Comparison of ENCODE assay signal across 8 cellular contexts in the genomic region with DNA sequence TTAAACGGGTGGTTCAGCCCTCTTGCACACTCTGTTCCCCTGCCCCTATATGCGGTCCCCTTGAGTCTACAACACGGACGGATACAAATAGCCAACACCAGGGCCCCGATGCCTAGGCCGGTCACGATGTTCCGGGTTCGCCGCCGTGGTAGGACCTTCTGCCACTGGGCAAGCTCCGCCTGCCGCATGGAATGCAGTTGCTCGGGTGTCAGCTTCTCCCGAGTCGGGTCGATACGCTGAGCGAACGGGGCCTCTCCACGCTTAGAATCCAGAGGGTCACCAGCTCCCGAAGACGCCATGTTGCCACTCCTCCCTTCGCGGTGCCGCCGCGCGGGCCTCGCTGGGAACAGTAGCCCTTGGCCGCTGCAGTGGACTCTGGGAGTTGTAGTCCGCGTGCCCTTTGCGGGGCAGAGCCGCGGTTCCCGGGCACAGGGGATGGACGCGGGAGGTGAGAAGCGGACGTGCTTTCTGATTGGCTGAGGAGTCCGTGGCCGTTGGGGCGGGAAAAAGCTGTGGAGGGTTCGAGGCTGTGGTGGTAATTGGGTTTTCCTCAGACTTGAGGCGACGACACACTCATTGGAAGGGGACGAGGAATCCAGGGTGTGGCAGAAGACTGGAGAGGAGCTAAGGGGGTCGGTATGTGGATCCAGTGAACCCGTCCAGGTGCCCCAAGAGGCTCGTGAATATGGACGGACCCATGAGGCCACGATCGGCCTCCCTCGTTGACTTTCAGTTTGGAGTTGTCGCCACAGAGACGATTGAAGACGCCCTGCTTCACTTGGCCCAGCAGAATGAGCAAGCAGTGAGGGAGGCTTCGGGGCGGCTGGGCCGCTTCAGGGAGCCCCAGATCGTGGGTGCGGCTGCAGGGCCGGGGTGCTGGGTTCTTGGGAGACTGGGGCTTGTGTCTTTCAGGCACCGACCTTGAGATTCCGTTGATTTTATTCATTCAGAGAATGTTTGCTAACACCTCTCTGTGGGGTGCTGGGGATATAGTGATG. TPM values are rescaled to one million over a fixed set of nuclear protein-coding genes. Genes with fewer than 3 reads are reported as not detected.
DNase-seq lines count a peak whose midpoint lies in the region; ATAC-seq and TF ChIP-seq lines count a peak whose summit lies in the region.

A gene with protein sequence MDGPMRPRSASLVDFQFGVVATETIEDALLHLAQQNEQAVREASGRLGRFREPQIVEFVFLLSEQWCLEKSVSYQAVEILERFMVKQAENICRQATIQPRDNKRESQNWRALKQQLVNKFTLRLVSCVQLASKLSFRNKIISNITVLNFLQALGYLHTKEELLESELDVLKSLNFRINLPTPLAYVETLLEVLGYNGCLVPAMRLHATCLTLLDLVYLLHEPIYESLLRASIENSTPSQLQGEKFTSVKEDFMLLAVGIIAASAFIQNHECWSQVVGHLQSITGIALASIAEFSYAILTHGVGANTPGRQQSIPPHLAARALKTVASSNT (plus strand): TSS at position 479 of the 998 bp plus-strand sequence. CDS start 207 bp downstream, at position 686.
A gene with protein sequence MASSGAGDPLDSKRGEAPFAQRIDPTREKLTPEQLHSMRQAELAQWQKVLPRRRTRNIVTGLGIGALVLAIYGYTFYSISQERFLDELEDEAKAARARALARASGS (minus strand): TSS at position 322 of the 998 bp plus-strand sequence. CDS start 23 bp downstream, at position 299.

- no peak for TF ChIP-seq CTCF in RWPE2 (IDR thresholded peaks at IDR 0.05; ENCODE audit: poor library complexity, severe bottlenecking)
- peak; percentile 8 for TF ChIP-seq CTCF in fibroblast of villous mesenchyme (IDR thresholded peaks at IDR 0.05; ENCODE audit: insufficient read depth, low read depth, low read length)
- no peak for TF ChIP-seq CTCF in nephron progenitor cell (IDR thresholded peaks at IDR 0.05)

- no peaks in the 10 kb centered on the region for H3K9me3 ChIP-seq in CD4-positive, CD25-positive, alpha-beta regulatory T cell (ENCODE audit: control insufficient read depth in 2 of 2, low read length in 2 of 2)
- H3K9me3 ChIP-seq in Karpas-422 (ENCODE audit: low read length) (no peaks in the 10 kb centered on the region), RWPE2 (ENCODE audit: severe bottlenecking) (no peaks in the 10 kb centered on the region)

- peak; percentile 97 to 98 for ATAC-seq in CD4-positive, CD25-positive, alpha-beta regulatory T cell (ENCODE audit: low read depth in 2 of 2)
- ATAC-seq in GM19452 (IDR thresholded peaks at IDR 0.05; ENCODE audit: unreplicated experiment) (peak; percentile 74), RWPE2 (ENCODE audit: low read depth) (peak; percentile 98)
- ATAC-seq in stimulated activated naive CD8-positive, alpha-beta T cell treated with anti-CD3 and anti-CD28 coated beads, Interleukin-15, Interleukin-2, amounts not matched to agents 100 U/mL and 50 U/mL, for 24 hours: peak; percentile 98

- H3K4me2 ChIP-seq in Karpas-422 (ENCODE audit: low read depth, low read length, poor library complexity, severe bottlenecking): peak within 1 kb of the TSS; percentile 78

- peak within 1 kb of the TSS; percentile 81; the same call in 1 of the 2 replicates for H2AFZ ChIP-seq in Karpas-422 (ENCODE audit: low read length)

- no peak within 1 kb of the TSS for H3K27ac ChIP-seq in CD4-positive, CD25-positive, alpha-beta regulatory T cell (ENCODE audit: insufficient read depth, low read length, poor library complexity, severe bottlenecking)
- no peak within 1 kb of the TSS for H3K27ac ChIP-seq in Karpas-422 (ENCODE audit: low read length)
- peak within 1 kb of the TSS; percentile 24 for H3K27ac ChIP-seq in RWPE2 (ENCODE audit: poor library complexity, severe bottlenecking)

- H3K4me3 Mint-ChIP-seq in CD4-positive, CD25-positive, alpha-beta regulatory T cell: peak within 1 kb of the TSS; percentile 94 to 96 (median 96)
- H3K4me3 Mint-ChIP-seq in nephron progenitor cell: peak within 1 kb of the TSS; percentile 96

- no peaks in the 10 kb centered on the region for H3K9me2 ChIP-seq in Karpas-422 (replicated peaks; ENCODE audit: insufficient read depth, low read length)

- peaks cover 11% of the 10 kb centered on the region for H3K27me3 Mint-ChIP-seq in CD4-positive, CD25-positive, alpha-beta regulatory T cell
- H3K27me3 Mint-ChIP-seq in nephron progenitor cell (ENCODE audit: low read depth, poor library complexity): peaks cover 25% of the 10 kb centered on the region

- peak within 1 kb of the TSS; percentile 50 to 92 (median 90) for H3K27ac Mint-ChIP-seq in CD4-positive, CD25-positive, alpha-beta regulatory T cell
- H3K27ac Mint-ChIP-seq in nephron progenitor cell: peak within 1 kb of the TSS; percentile 43

- peaks cover 13% of the 10 kb centered on the region for H3K79me2 ChIP-seq in Karpas-422 (ENCODE audit: low read length)

- peak within 1 kb of the TSS; percentile 83 for H3K9ac ChIP-seq in Karpas-422 (ENCODE audit: low read length)

- peaks cover 11% of the 10 kb centered on the region for H3K36me3 Mint-ChIP-seq in CD4-positive, CD25-positive, alpha-beta regulatory T cell
- H3K36me3 Mint-ChIP-seq in nephron progenitor cell (ENCODE audit: low read depth): peaks cover 36% of the 10 kb centered on the region

- H4K20me1 ChIP-seq in Karpas-422 (ENCODE audit: insufficient read depth, low read depth, low read length): no peaks in the 10 kb centered on the region

- peak; percentile 64 to 84 (median 66) for DNase-seq in CD4-positive, CD25-positive, alpha-beta regulatory T cell
- DNase-seq in Karpas-422 (peak; percentile 92), RWPE2 (ENCODE audit: low spot score) (peak; percentile 87), fibroblast of villous mesenchyme (ENCODE audit: low read depth) (peak; percentile 85), nephron progenitor cell (peak; percentile 89)
- DNase-seq in activated effector memory CD4-positive, alpha-beta T cell treated with anti-CD3 and anti-CD28 coated beads, Interleukin-2, amount 50 U/mL, for 16 hours: peak; percentile 91
- peak; percentile 88 for DNase-seq in stimulated activated naive CD8-positive, alpha-beta T cell treated with anti-CD3 and anti-CD28 coated beads, Interleukin-15, Interleukin-2, amounts not matched to agents 100 U/mL and 50 U/mL, for 24 hours

- peaks cover 0 to 35% (median 19%) of the 10 kb centered on the region in 4 donors for H3K4me1 Mint-ChIP-seq in CD4-positive, CD25-positive, alpha-beta regulatory T cell
- peaks cover 62% of the 10 kb centered on the region for H3K4me1 Mint-ChIP-seq in nephron progenitor cell

- peaks cover 12% of the 10 kb centered on the region for H3K4me1 ChIP-seq in CD4-positive, CD25-positive, alpha-beta regulatory T cell (ENCODE audit: control insufficient read depth, insufficient read depth, low read length, poor library complexity, severe bottlenecking)
- H3K4me1 ChIP-seq in Karpas-422 (ENCODE audit: low read length) (peaks cover 13% of the 10 kb centered on the region), RWPE2 (ENCODE audit: insufficient read depth, poor library complexity, severe bottlenecking) (peaks cover 9% of the 10 kb centered on the region)

- no peaks in the 10 kb centered on the region for H3K9me3 Mint-ChIP-seq in CD4-positive, CD25-positive, alpha-beta regulatory T cell
- H3K9me3 Mint-ChIP-seq in nephron progenitor cell: peaks cover 5% of the 10 kb centered on the region

- H3K27me3 ChIP-seq in CD4-positive, CD25-positive, alpha-beta regulatory T cell (ENCODE audit: control insufficient read depth, insufficient read depth, low read length): no peaks in the 10 kb centered on the region
- H3K27me3 ChIP-seq in Karpas-422 (ENCODE audit: low read length) (no peaks in the 10 kb centered on the region), RWPE2 (ENCODE audit: insufficient read depth, poor library complexity, severe bottlenecking) (no peaks in the 10 kb centered on the region)

- H3K4me3 ChIP-seq in CD4-positive, CD25-positive, alpha-beta regulatory T cell (ENCODE audit: low read depth, low read length): peak within 1 kb of the TSS; percentile 88
- H3K4me3 ChIP-seq in Karpas-422 (ENCODE audit: low read length): peak within 1 kb of the TSS; percentile 93
- peak within 1 kb of the TSS; percentile 60 for H3K4me3 ChIP-seq in RWPE2 (ENCODE audit: severe bottlenecking)
- peak within 1 kb of the TSS; percentile 77 for H3K4me3 ChIP-seq in fibroblast of villous mesenchyme (ENCODE audit: low read depth, low read length)

- H3K36me3 ChIP-seq in CD4-positive, CD25-positive, alpha-beta regulatory T cell (ENCODE audit: control insufficient read depth, insufficient read depth, low read length): no peaks in the 10 kb centered on the region
- no peaks in the 10 kb centered on the region for H3K36me3 ChIP-seq in Karpas-422 (ENCODE audit: insufficient read depth, low read length)
- H3K36me3 ChIP-seq in RWPE2 (ENCODE audit: low read depth): peaks cover 8% of the 10 kb centered on the region; the same call in 1 of the 2 replicates

RNA-seq across cellular contexts. Expression of the first gene that starts in this region (rescaled TPM):
- not detected for total RNA-seq in CD4-positive, CD25-positive, alpha-beta regulatory T cell
- under 1 TPM; 0.15 to 0.42 (median 0.28) TPM for polyA plus RNA-seq in CD4-positive, CD25-positive, alpha-beta regulatory T cell
- total RNA-seq in Karpas-422 (2014; rRNA removed; shearing (Covaris generic); ENCODE audit: low replicate concordance): not detected in 2 replicates
- 0.32 TPM in 1 of 2 replicates, not detected in the other for total RNA-seq in fibroblast of villous mesenchyme

RNA-seq across cellular contexts. Expression of the second gene that starts in this region (rescaled TPM):
- 12.8 TPM for total RNA-seq in CD4-positive, CD25-positive, alpha-beta regulatory T cell
- polyA plus RNA-seq in CD4-positive, CD25-positive, alpha-beta regulatory T cell: 100 to 1,000 TPM; 147 to 162 (median 156) TPM
- total RNA-seq in Karpas-422 (2014; rRNA removed; shearing (Covaris generic); ENCODE audit: low replicate concordance): 63.9 and 64.1 TPM in 2 replicates
- 52.2 and 66.4 TPM in 2 replicates for total RNA-seq in fibroblast of villous mesenchyme
